1 cellular context compared by ENCODE assay signal in the genomic region with DNA sequence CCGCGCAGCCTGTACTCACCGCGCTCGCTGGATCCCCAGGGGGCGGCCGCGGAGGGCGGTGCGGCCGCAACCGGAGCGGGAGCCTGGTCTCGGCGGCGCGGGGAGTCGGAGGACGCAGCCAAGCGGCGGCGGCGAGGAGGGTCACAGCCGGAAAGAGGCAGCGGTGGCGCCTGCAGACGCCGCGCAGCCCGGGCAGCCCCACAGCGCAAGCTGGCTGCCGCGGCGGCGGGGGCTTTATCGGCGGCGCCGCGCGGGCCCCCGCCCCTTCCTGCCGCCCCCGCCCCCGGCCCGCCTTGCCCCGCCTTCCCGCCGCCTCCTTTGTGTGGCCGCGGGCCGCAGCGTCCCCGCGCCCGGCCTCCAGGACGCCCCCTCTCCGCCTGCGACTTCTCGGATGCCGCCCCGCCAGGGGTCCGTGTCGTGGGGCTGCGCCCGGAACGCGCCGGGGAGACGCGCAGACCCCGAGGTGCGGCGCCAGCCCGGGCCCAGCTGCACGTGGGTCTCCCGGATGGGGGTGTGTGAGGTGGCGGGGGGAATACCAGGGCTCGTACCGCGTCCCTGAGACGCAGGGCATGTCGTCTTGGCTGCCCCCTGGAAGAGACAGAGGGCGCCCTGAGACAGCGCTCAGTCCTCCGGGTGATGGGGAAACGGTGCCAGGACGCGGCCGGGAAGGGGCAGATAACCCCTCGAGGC.
TF ChIP-seq lines count a peak whose summit lies in the region.

TSS of gene SERPINE2 (minus strand) at position 207 of the 690 bp plus-strand sequence. CDS start 37,386 bp downstream, outside the sequence.

TF ChIP-seq in HEK293, 187 proteins besides CTCF, POLR2A, EP300 and RAD21 (continued from another document and continues in another):
- TF ChIP-seq ZNF214 (tag by site-specific recombination; IDR thresholded peaks at IDR 0.05; ENCODE audit: borderline replicate concordance) (no peak), ZNF266 (tag by site-specific recombination; IDR thresholded peaks at IDR 0.05; ENCODE audit: low read depth) (no peak), ZNF350 (tag by site-specific recombination; IDR thresholded peaks at IDR 0.05) (no peak), ZNF658 (tag by site-specific recombination; IDR thresholded peaks at IDR 0.05) (no peak), ZNF701 (tag by site-specific recombination; IDR thresholded peaks at IDR 0.05) (no peak), KLF9 (tag by site-specific recombination; IDR thresholded peaks at IDR 0.05; ENCODE audit: low read depth) (peak; percentile 57), ZBTB20 (tag by site-specific recombination; IDR thresholded peaks at IDR 0.05) (peak; percentile 88), KLF16 (tag by site-specific recombination; IDR thresholded peaks at IDR 0.05) (peak; percentile 63; the same call in 1 of the 2 replicates), ZNF692 (tag by site-specific recombination; IDR thresholded peaks at IDR 0.05) (peak; percentile 82), EGR2 (tag by site-specific recombination; IDR thresholded peaks at IDR 0.05; ENCODE audit: low read depth) (peak; percentile 43; the same call in 1 of the 2 replicates), ZNF561 (tag by site-specific recombination; IDR thresholded peaks at IDR 0.05; ENCODE audit: borderline replicate concordance) (peak; percentile 44), ZNF121 (tag by site-specific recombination; IDR thresholded peaks at IDR 0.05) (no peak), HIC1 (tag by site-specific recombination; IDR thresholded peaks at IDR 0.05) (0 out of 2 replicates have a peak, but pooled peaks have one; percentile 16), ZNF521 (tag by site-specific recombination; IDR thresholded peaks at IDR 0.05) (no peak), SP2 (tag by site-specific recombination; IDR thresholded peaks at IDR 0.05) (0 out of 2 replicates have a peak, but pooled peaks have one; percentile 15), ZNF221 (tag by site-specific recombination; IDR thresholded peaks at IDR 0.05; ENCODE audit: borderline replicate concordance) (no peak), KLF10 (tag by site-specific recombination; IDR thresholded peaks at IDR 0.05) (peak; percentile 88), SP3 (tag by site-specific recombination; IDR thresholded peaks at IDR 0.05) (peak; percentile 27; the same call in 1 of the 2 replicates), HOXA7 (CRISPR knock-in tag; IDR thresholded peaks at IDR 0.05; ENCODE audit: borderline replicate concordance) (no peak), ZFP3 (tag by site-specific recombination; IDR thresholded peaks at IDR 0.05; ENCODE audit: low read depth) (no peak), ZNF707 (tag by site-specific recombination; IDR thresholded peaks at IDR 0.05) (no peak), ZNF324 (tag by site-specific recombination; IDR thresholded peaks at IDR 0.05) (no peak; the same call in 1 of the 2 replicates), ZBTB17 (tag by site-specific recombination; IDR thresholded peaks at IDR 0.05) (peak; percentile 51; the same call in 1 of the 2 replicates), GLIS2 (tag by site-specific recombination; IDR thresholded peaks at IDR 0.05) (peak; percentile 80), ZNF138 (tag by site-specific recombination; IDR thresholded peaks at IDR 0.05; ENCODE audit: borderline replicate concordance) (no peak), PRDM2 (tag by site-specific recombination; IDR thresholded peaks at IDR 0.05; ENCODE audit: borderline replicate concordance) (no peak), ZNF274 (IDR thresholded peaks at IDR 0.05; ENCODE audit: low read length) (no peak), ZNF274 (tag by site-specific recombination; IDR thresholded peaks at IDR 0.05; ENCODE audit: borderline replicate concordance) (no peak), ZNF654 (tag by site-specific recombination; IDR thresholded peaks at IDR 0.05; ENCODE audit: low read depth) (peak; percentile 12; the same call in 1 of the 2 replicates), GLIS1 (tag by site-specific recombination; IDR thresholded peaks at IDR 0.05) (peak; percentile 14; the same call in 1 of the 2 replicates), ZNF239 (tag by site-specific recombination; IDR thresholded peaks at IDR 0.05) (no peak), ZNF416 (tag by site-specific recombination; IDR thresholded peaks at IDR 0.05) (no peak), ZFP69B (tag by site-specific recombination; IDR thresholded peaks at IDR 0.05) (0 out of 2 replicates have a peak, but pooled peaks have one; percentile 34), BCL11A (tag by site-specific recombination; IDR thresholded peaks at IDR 0.05; ENCODE audit: low read depth) (no peak), ZNF596 (tag by site-specific recombination; IDR thresholded peaks at IDR 0.05) (no peak), ZNF548 (tag by site-specific recombination; IDR thresholded peaks at IDR 0.05) (no peak), ZIC2 (tag by site-specific recombination; IDR thresholded peaks at IDR 0.05) (peak; percentile 46; the same call in 1 of the 2 replicates)
- TF ChIP-seq, protein P1, sequence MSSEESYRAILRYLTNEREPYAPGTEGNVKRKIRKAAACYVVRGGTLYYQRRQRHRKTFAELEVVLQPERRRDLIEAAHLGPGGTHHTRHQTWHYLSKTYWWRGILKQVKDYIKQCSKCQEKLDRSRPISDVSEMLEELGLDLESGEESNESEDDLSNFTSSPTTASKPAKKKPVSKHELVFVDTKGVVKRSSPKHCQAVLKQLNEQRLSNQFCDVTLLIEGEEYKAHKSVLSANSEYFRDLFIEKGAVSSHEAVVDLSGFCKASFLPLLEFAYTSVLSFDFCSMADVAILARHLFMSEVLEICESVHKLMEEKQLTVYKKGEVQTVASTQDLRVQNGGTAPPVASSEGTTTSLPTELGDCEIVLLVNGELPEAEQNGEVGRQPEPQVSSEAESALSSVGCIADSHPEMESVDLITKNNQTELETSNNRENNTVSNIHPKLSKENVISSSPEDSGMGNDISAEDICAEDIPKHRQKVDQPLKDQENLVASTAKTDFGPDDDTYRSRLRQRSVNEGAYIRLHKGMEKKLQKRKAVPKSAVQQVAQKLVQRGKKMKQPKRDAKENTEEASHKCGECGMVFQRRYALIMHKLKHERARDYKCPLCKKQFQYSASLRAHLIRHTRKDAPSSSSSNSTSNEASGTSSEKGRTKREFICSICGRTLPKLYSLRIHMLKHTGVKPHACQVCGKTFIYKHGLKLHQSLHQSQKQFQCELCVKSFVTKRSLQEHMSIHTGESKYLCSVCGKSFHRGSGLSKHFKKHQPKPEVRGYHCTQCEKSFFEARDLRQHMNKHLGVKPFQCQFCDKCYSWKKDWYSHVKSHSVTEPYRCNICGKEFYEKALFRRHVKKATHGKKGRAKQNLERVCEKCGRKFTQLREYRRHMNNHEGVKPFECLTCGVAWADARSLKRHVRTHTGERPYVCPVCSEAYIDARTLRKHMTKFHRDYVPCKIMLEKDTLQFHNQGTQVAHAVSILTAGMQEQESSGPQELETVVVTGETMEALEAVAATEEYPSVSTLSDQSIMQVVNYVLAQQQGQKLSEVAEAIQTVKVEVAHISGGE (tag by site-specific recombination; conservative IDR thresholded peaks at IDR 0.05; ENCODE audit: low read depth) = peak; percentile 46; the same call in 1 of the 2 replicates
- TF ChIP-seq, protein P2, sequence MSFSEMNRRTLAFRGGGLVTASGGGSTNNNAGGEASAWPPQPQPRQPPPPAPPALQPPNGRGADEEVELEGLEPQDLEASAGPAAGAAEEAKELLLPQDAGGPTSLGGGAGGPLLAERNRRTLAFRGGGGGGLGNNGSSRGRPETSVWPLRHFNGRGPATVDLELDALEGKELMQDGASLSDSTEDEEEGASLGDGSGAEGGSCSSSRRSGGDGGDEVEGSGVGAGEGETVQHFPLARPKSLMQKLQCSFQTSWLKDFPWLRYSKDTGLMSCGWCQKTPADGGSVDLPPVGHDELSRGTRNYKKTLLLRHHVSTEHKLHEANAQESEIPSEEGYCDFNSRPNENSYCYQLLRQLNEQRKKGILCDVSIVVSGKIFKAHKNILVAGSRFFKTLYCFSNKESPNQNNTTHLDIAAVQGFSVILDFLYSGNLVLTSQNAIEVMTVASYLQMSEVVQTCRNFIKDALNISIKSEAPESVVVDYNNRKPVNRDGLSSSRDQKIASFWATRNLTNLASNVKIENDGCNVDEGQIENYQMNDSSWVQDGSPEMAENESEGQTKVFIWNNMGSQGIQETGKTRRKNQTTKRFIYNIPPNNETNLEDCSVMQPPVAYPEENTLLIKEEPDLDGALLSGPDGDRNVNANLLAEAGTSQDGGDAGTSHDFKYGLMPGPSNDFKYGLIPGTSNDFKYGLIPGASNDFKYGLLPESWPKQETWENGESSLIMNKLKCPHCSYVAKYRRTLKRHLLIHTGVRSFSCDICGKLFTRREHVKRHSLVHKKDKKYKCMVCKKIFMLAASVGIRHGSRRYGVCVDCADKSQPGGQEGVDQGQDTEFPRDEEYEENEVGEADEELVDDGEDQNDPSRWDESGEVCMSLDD (tag by site-specific recombination; IDR thresholded peaks at IDR 0.05) = 0 out of 2 replicates have a peak, but pooled peaks have one; percentile 52
- TF ChIP-seq, protein P3, sequence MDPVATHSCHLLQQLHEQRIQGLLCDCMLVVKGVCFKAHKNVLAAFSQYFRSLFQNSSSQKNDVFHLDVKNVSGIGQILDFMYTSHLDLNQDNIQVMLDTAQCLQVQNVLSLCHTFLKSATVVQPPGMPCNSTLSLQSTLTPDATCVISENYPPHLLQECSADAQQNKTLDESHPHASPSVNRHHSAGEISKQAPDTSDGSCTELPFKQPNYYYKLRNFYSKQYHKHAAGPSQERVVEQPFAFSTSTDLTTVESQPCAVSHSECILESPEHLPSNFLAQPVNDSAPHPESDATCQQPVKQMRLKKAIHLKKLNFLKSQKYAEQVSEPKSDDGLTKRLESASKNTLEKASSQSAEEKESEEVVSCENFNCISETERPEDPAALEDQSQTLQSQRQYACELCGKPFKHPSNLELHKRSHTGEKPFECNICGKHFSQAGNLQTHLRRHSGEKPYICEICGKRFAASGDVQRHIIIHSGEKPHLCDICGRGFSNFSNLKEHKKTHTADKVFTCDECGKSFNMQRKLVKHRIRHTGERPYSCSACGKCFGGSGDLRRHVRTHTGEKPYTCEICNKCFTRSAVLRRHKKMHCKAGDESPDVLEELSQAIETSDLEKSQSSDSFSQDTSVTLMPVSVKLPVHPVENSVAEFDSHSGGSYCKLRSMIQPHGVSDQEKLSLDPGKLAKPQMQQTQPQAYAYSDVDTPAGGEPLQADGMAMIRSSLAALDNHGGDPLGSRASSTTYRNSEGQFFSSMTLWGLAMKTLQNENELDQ (tag by site-specific recombination; IDR thresholded peaks at IDR 0.05; ENCODE audit: low read depth) = no peak
